Comparison of ENCODE assay signal across 20 cellular contexts in the genomic region with DNA sequence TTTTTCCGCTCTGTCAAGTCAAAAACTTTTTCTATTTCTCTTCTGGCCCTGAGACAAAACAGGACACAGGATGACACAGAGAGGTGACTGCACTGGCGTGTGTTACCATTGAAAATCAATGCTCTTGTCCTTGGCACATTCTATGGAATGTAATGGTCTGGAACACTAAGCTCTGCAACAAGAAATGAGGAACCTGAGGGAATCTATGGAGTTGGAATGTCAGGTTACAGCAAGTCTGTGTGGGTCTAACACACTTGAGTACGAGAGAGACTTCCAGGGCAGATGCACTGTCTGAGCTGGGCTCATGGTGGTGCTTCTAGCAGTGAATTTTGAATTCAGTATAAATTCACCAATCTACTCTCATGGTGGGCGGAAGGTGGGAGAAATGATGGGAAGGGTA.
"Had no signal": no experiment of that assay in that cellular context is flagged by ENCODE, and none has a peak within 500 bp of the region (broad histone marks: within the 10 kb centered on the region; RNA-seq: fewer than 3 reads in every experiment).

No MANE protein-coding gene starts in this region.

- H3K36me3 Mint-ChIP-seq: activated naive CD8-positive, alpha-beta T cell had no signal

- H3K4me1 Mint-ChIP-seq: neural crest cell had no signal

- H3K27me3 Mint-ChIP-seq: activated naive CD8-positive, alpha-beta T cell; dendritic cell treated with granulocyte-macrophage colony-stimulating factor and Interleukin-4, amounts not matched to agents 40 ng/mL and 50 ng/mL, for 4 days had no signal

- H3K27ac Mint-ChIP-seq: activated naive CD8-positive, alpha-beta T cell; dendritic cell treated with granulocyte-macrophage colony-stimulating factor and Interleukin-4, amounts not matched to agents 40 ng/mL and 50 ng/mL, for 4 days had no signal

- FAIRE-seq: endothelial cell of umbilical vein, urothelium cell line had no signal

- H3K4me3 Mint-ChIP-seq: activated naive CD8-positive, alpha-beta T cell; dendritic cell treated with granulocyte-macrophage colony-stimulating factor and Interleukin-4, amounts not matched to agents 40 ng/mL and 50 ng/mL, for 4 days; neural crest cell had no signal

- H3K27me3 ChIP-seq: esophagus muscularis mucosa, gastroesophageal sphincter, heart right ventricle, right atrium auricular region, tibial artery had no signal

- H3K4me1 ChIP-seq: gastroesophageal sphincter, heart right ventricle, prostate gland, right atrium auricular region, tibial artery had no signal

- H3K36me3 ChIP-seq: esophagus muscularis mucosa, gastroesophageal sphincter, heart right ventricle, prostate gland, right atrium auricular region, tibial artery had no signal

- H3K27ac ChIP-seq: esophagus muscularis mucosa, gastroesophageal sphincter, heart right ventricle, prostate gland, right atrium auricular region, tibial artery had no signal

- ATAC-seq: gastroesophageal sphincter, heart right ventricle had no signal

- DNase-seq: activated CD4-positive, alpha-beta T cell treated with anti-CD3 and anti-CD28 coated beads for 1 hour; activated CD8-positive, alpha-beta memory T cell treated with anti-CD3 and anti-CD28 coated beads for 24 hours; activated gamma-delta T cell treated with Interleukin-2 at 50 U/mL for 16 hours; effector memory CD4-positive, alpha-beta T cell; heart right ventricle; midbrain; stimulated activated CD4-positive, alpha-beta T cell treated with anti-CD3 and anti-CD28 coated beads, Interleukin-2, amount 100 ng/mL, for 24 hours; stimulated activated naive CD4-positive, alpha-beta T cell treated with Interleukin-2 at 50 U/mL for 16 hours; T-helper 2 cell; tibial artery had no signal

- H3K4me3 ChIP-seq: esophagus muscularis mucosa, gastroesophageal sphincter, heart right ventricle, lung, prostate gland, right atrium auricular region, tibial artery had no signal

- H3K9me3 ChIP-seq: prostate gland, tibial artery had no signal
